ENCODE assay signal across 21 cellular contexts in genomic region chr1:169704797-169705196, GRCh38. TPM values are rescaled to one million over a fixed set of nuclear protein-coding genes. Genes with fewer than 3 reads are reported as not detected.
DNase-seq lines count a peak whose midpoint lies in the region; ATAC-seq, FAIRE-seq and TF ChIP-seq lines count a peak whose summit lies in the region.
"Had no signal": no experiment of that assay in that cellular context is flagged by ENCODE, and none has a peak within 500 bp of the region (broad histone marks: within the 10 kb centered on the region; RNA-seq: fewer than 3 reads in every experiment).

No MANE protein-coding gene starts in this region.

- H3K9me3 Mint-ChIP-seq in central memory CD8-positive, alpha-beta T cell = no peaks in the 10 kb centered on the region
- H3K9me3 Mint-ChIP-seq: neural crest cell had no signal

- H3K27ac Mint-ChIP-seq in central memory CD8-positive, alpha-beta T cell (ENCODE audit: low read depth) = peak overlapping the region; percentile 86

- peaks cover 77% of the 10 kb centered on the region for H3K36me3 Mint-ChIP-seq in central memory CD8-positive, alpha-beta T cell (ENCODE audit: insufficient read depth)

- intact Hi-C loops in HepG2 (cut with micrococcal nuclease; ENCODE audit: unreplicated experiment) = no loop called here
- intact Hi-C loops in right lobe of liver (cut with DNase I) = loop anchor here in 1 of 2 donors (10.0 kb wide), 1 partner anchor 90 kb away; no protein-coding TSS in a partner anchor

- no peak overlapping the region for H2AFZ ChIP-seq in HepG2 (ENCODE audit: low read length)
- H2AFZ ChIP-seq in Loucy (ENCODE audit: low read length) = no peak overlapping the region

- H3K4me1 ChIP-seq in HepG2 (ENCODE audit: insufficient read depth, low read length) = no peaks in the 10 kb centered on the region
- H3K4me1 ChIP-seq in right lobe of liver = no peaks in the 10 kb centered on the region
- H3K4me1 ChIP-seq in Loucy (ENCODE audit: insufficient read depth, low read length, poor library complexity, severe bottlenecking) = peaks cover 98% of the 10 kb centered on the region
- H3K4me1 ChIP-seq: tibial nerve had no signal

- no peaks in the 10 kb centered on the region for H3K9me2 ChIP-seq in Loucy (replicated peaks; ENCODE audit: low read depth, low read length)

- TF ChIP-seq RAD21 in HepG2 (CRISPR knock-in tag; IDR thresholded peaks at IDR 0.05) = no peak

- H3K4me3 ChIP-seq in HepG2 (replicated peaks in 1 of 3; ENCODE audit: insufficient read depth in 1 of 3, low read depth in 2 of 3, low read length in 3 of 3) = no peak overlapping the region
- no peak overlapping the region for H3K4me3 ChIP-seq in right lobe of liver
- peak overlapping the region; percentile 85 for H3K4me3 ChIP-seq in Loucy (ENCODE audit: low read length, poor library complexity, severe bottlenecking)
- H3K4me3 ChIP-seq: tibial nerve had no signal

- DNase-seq in HepG2 (ENCODE audit: low spot score) = no peak
- no peak for DNase-seq in right lobe of liver
- no peak for DNase-seq in central memory CD8-positive, alpha-beta T cell (ENCODE audit: low spot score in 2 of 2)
- no peak for DNase-seq in central memory CD4-positive, alpha-beta T cell
- DNase-seq: activated CD4-positive, CD25-positive, alpha-beta regulatory T cell treated with anti-CD3 and anti-CD28 coated beads, Interleukin-2, amount 50 U/mL, for 72 hours; activated CD8-positive, alpha-beta memory T cell treated with anti-CD3 and anti-CD28 coated beads, Interleukin-2, amount 50 U/mL, for 48 hours; brain microvascular endothelial cell; cortex of kidney; left colon; NCI-H1105; NCI-H2081; NCI-H446; stimulated activated naive CD4-positive, alpha-beta T cell had no signal

- H3K9ac ChIP-seq in HepG2 (ENCODE audit: insufficient read depth, low read depth, low read length) (no peak overlapping the region), Loucy (ENCODE audit: low read depth, low read length, poor library complexity, severe bottlenecking) (peak overlapping the region; percentile 92)

- 26% methylated on average over 2 of the region's 2 CpGs for WGBS in HepG2 (ENCODE audit: low lambda C conversion rate)
- WGBS in right lobe of liver (ENCODE audit: insufficient coverage, low coverage, low lambda C conversion rate, missing lambda C conversion rate) = 57% methylated on average over 2 of the region's 2 CpGs

- TF ChIP-seq CTCF in HepG2 (CRISPR knock-in tag; IDR thresholded peaks at IDR 0.05) (no peak), right lobe of liver (IDR thresholded peaks at IDR 0.05) (no peak), Loucy (conservative IDR thresholded peaks at IDR 0.05; ENCODE audit: low read length) (no peak)

- POLR2A ChIA-PET in HepG2 (lab: Yijun Ruan, JAX) = no interaction called here

- peak overlapping the region; percentile 85 for H3K4me3 Mint-ChIP-seq in central memory CD8-positive, alpha-beta T cell
- H3K4me3 Mint-ChIP-seq: neural crest cell had no signal

- peaks cover 84% of the 10 kb centered on the region for H3K4me1 Mint-ChIP-seq in central memory CD8-positive, alpha-beta T cell
- H3K4me1 Mint-ChIP-seq: neural crest cell had no signal

- H3K4me2 ChIP-seq in HepG2 (ENCODE audit: low read depth, low read length) = no peak overlapping the region
- peak overlapping the region; percentile 91 for H3K4me2 ChIP-seq in Loucy (ENCODE audit: low read depth, low read length, poor library complexity, severe bottlenecking)

- H3K9me3 ChIP-seq in HepG2 (ENCODE audit: low read length) (no peaks in the 10 kb centered on the region), right lobe of liver (no peaks in the 10 kb centered on the region), Loucy (ENCODE audit: insufficient read depth, low read depth, low read length) (no peaks in the 10 kb centered on the region)
- H3K9me3 ChIP-seq: tibial nerve had no signal

- H3K27me3 Mint-ChIP-seq in central memory CD8-positive, alpha-beta T cell = no peaks in the 10 kb centered on the region

- no TSS peak for BruUV-seq in HepG2 (replicated peaks; lab: Mats Ljungman, UMichigan)

- H3K36me3 ChIP-seq in HepG2 (replicated peaks in 1 of 2; ENCODE audit: control insufficient read depth in 1 of 2, insufficient read depth in 2 of 2, low read length in 2 of 2) (no peaks in the 10 kb centered on the region), right lobe of liver (no peaks in the 10 kb centered on the region), Loucy (ENCODE audit: insufficient read depth, low read length) (peaks cover 63% of the 10 kb centered on the region)
- H3K36me3 ChIP-seq: brain microvascular endothelial cell, tibial nerve had no signal

- in situ Hi-C loops in HepG2 (cut with HindIII; ENCODE audit: extremely low pct_ligation_motif_present, low pct_unique_long_range_greater_than_20kb) = loop anchor here (5.0 kb wide), 1 partner anchor 102 kb away; no protein-coding TSS in a partner anchor

- TF ChIP-seq EP300 in HepG2 (IDR thresholded peaks at IDR 0.05; ENCODE audit: low read depth in 2 of 2, low read length in 2 of 2) (no peak), HepG2 (CRISPR knock-in tag; IDR thresholded peaks at IDR 0.05; ENCODE audit: borderline replicate concordance) (no peak)

- H3K79me2 ChIP-seq in HepG2 (ENCODE audit: insufficient read depth, low read length) = no peaks in the 10 kb centered on the region
- H3K79me2 ChIP-seq in Loucy (ENCODE audit: insufficient read depth, low read length) = peaks cover 81% of the 10 kb centered on the region

- no peak for TF ChIP-seq POLR2A in HepG2 (IDR thresholded peaks at IDR 0.05; ENCODE audit: insufficient read depth in 1 of 2, low read depth in 2 of 2, low read length in 2 of 2)
- no peak for TF ChIP-seq POLR2A in right lobe of liver (IDR thresholded peaks at IDR 0.05)

- CTCF ChIA-PET in HepG2 (lab: Yijun Ruan, JAX; ENCODE audit: low intra/inter-chr PET ratio, low total read pairs) = no interaction called here

- H3K27ac ChIP-seq in HepG2 (ENCODE audit: extremely low read length, insufficient read depth, low read length) (no peak overlapping the region), right lobe of liver (no peak overlapping the region)
- H3K27ac ChIP-seq: brain microvascular endothelial cell, tibial nerve had no signal

- H3K27me3 ChIP-seq in HepG2 (ENCODE audit: control insufficient read depth in 1 of 2, insufficient read depth in 2 of 2, low read length in 2 of 2) (no peaks in the 10 kb centered on the region), right lobe of liver (no peaks in the 10 kb centered on the region), Loucy (ENCODE audit: insufficient read depth, low read length, poor library complexity, severe bottlenecking) (no peaks in the 10 kb centered on the region)
- H3K27me3 ChIP-seq: brain microvascular endothelial cell, tibial nerve had no signal

- no peaks in the 10 kb centered on the region for H4K20me1 ChIP-seq in HepG2 (ENCODE audit: insufficient read depth, low read length)
- H4K20me1 ChIP-seq in Loucy (ENCODE audit: insufficient read depth, low read length, poor library complexity, severe bottlenecking) = peaks cover 7% of the 10 kb centered on the region

- FAIRE-seq in HepG2 (lab: Jason Lieb, UNC) = no peak
- FAIRE-seq: endometrium, H54 had no signal

- no peak for ATAC-seq in HepG2
- no peak for ATAC-seq in right lobe of liver
- ATAC-seq in central memory CD8-positive, alpha-beta T cell (replicated peaks; ENCODE audit: extremely low read depth, poor library complexity, severe bottlenecking) = no peak
- no peak for ATAC-seq in HG03025 (IDR thresholded peaks at IDR 0.05; ENCODE audit: low FRiP score, unreplicated experiment)
- ATAC-seq in HG03135 (IDR thresholded peaks at IDR 0.05; ENCODE audit: unreplicated experiment) = no peak
- ATAC-seq: left colon had no signal

- H3F3A ChIP-seq in Loucy (ENCODE audit: low read depth) = peaks cover 23% of the 10 kb centered on the region

RNA-seq across cellular contexts. Expression of gene SELL, which starts 6.6 kb away (rescaled TPM):
- total RNA-seq in HepG2 (2016; rRNA removed; fragmentation: Illumina TruSeq; extraction: Trizol) (0.13 and 0.32 TPM in 2 replicates), right lobe of liver (1 to 10 TPM in 5 of 6 experiments, under 1 TPM in 1; 0.80 to 4.5 (median 2.2) TPM)
- not detected in 2 replicates for total RNA-seq in HepG2 (2016; cell fraction: cytosol; rRNA removed; fragmentation: Illumina TruSeq; extraction: Trizol; ENCODE audit: low read depth)
- total RNA-seq in HepG2 (2016; cell fraction: insoluble cytoplasmic fraction; rRNA removed; fragmentation: Illumina TruSeq; extraction: Trizol) = 0.13 and 0.27 TPM in 2 replicates
- total RNA-seq in HepG2 (2016; cell fraction: membrane; rRNA removed; fragmentation: Illumina TruSeq; extraction: Trizol) = 0.17 TPM in 1 of 2 replicates, not detected in the other
- 0.71 TPM in 1 of 2 replicates, not detected in the other for total RNA-seq in HepG2 (2016; cell fraction: nucleus; rRNA removed; fragmentation: Illumina TruSeq; extraction: Trizol)
- polyA plus RNA-seq in HepG2 (2011; rRNA removed) = 0.03 and 0.18 TPM in 2 replicates
- polyA plus RNA-seq in HepG2 (2011; cell fraction: cytosol; rRNA removed) = 0.04 and 0.11 TPM in 2 replicates
- polyA plus RNA-seq in HepG2 (2011; cell fraction: nucleus; rRNA removed) = not detected in 2 replicates
- not detected in 2 replicates for polyA plus RNA-seq in HepG2 (2012)
- not detected in 2 replicates for polyA plus RNA-seq in HepG2 (2016; cell fraction: cytosol; fragmentation: Illumina TruSeq; extraction: Trizol; ENCODE audit: low read depth)
- polyA plus RNA-seq in HepG2 (2016; cell fraction: insoluble cytoplasmic fraction; fragmentation: Illumina TruSeq; extraction: Trizol; ENCODE audit: low read depth) = 0.24 TPM in 1 of 2 replicates, not detected in the other
- polyA plus RNA-seq in HepG2 (2016; cell fraction: membrane; fragmentation: Illumina TruSeq; extraction: Trizol; ENCODE audit: low read depth) = 0.12 TPM in 1 of 2 replicates, not detected in the other
- polyA plus RNA-seq in HepG2 (2016; cell fraction: nucleus; fragmentation: Illumina TruSeq; extraction: Trizol; ENCODE audit: insufficient read depth, low read depth) = not detected in 2 replicates
- polyA minus RNA-seq in HepG2 (2011; rRNA and poly(A)+ RNA removed; ENCODE audit: low replicate concordance) = not detected in 2 replicates
- not detected in 2 replicates for polyA minus RNA-seq in HepG2 (2011; cell fraction: cytosol; rRNA and poly(A)+ RNA removed)
- polyA minus RNA-seq in HepG2 (2011; cell fraction: nucleus; rRNA and poly(A)+ RNA removed) = not detected in 2 replicates
- total RNA-seq: HT-29, neural crest cell had no signal

RNA-seq across cellular contexts. Expression of gene SELE, which starts 29.1 kb away (rescaled TPM):
- total RNA-seq in HepG2 (2016; rRNA removed; fragmentation: Illumina TruSeq; extraction: Trizol) (0.04 TPM in 1 of 2 replicates, not detected in the other), right lobe of liver (1 to 10 TPM in 3 of 6 experiments, under 1 TPM in 3; 0.18 to 3.1 (median 0.94) TPM)
- not detected in 2 replicates for total RNA-seq in HepG2 (2016; cell fraction: cytosol; rRNA removed; fragmentation: Illumina TruSeq; extraction: Trizol; ENCODE audit: low read depth)
- 0.04 TPM in 1 of 2 replicates, not detected in the other for total RNA-seq in HepG2 (2016; cell fraction: insoluble cytoplasmic fraction; rRNA removed; fragmentation: Illumina TruSeq; extraction: Trizol)
- total RNA-seq in HepG2 (2016; cell fraction: membrane; rRNA removed; fragmentation: Illumina TruSeq; extraction: Trizol) = not detected in 2 replicates
- total RNA-seq in HepG2 (2016; cell fraction: nucleus; rRNA removed; fragmentation: Illumina TruSeq; extraction: Trizol) = not detected in 2 replicates
- polyA plus RNA-seq in HepG2 (2011; rRNA removed) = 0.08 and 0.09 TPM in 2 replicates
- 0.04 and 0.05 TPM in 2 replicates for polyA plus RNA-seq in HepG2 (2011; cell fraction: cytosol; rRNA removed)
- polyA plus RNA-seq in HepG2 (2011; cell fraction: nucleus; rRNA removed) = 0.05 TPM in 1 of 2 replicates, not detected in the other
- polyA plus RNA-seq in HepG2 (2012) = 0.05 TPM in 1 of 2 replicates, not detected in the other
- polyA plus RNA-seq in HepG2 (2016; cell fraction: cytosol; fragmentation: Illumina TruSeq; extraction: Trizol; ENCODE audit: low read depth) = not detected in 2 replicates
- polyA plus RNA-seq in HepG2 (2016; cell fraction: insoluble cytoplasmic fraction; fragmentation: Illumina TruSeq; extraction: Trizol; ENCODE audit: low read depth) = 0.07 TPM in 1 of 2 replicates, not detected in the other
- not detected in 2 replicates for polyA plus RNA-seq in HepG2 (2016; cell fraction: membrane; fragmentation: Illumina TruSeq; extraction: Trizol; ENCODE audit: low read depth)
- polyA plus RNA-seq in HepG2 (2016; cell fraction: nucleus; fragmentation: Illumina TruSeq; extraction: Trizol; ENCODE audit: insufficient read depth, low read depth) = not detected in 2 replicates
- 0.12 TPM in 1 of 2 replicates, not detected in the other for polyA minus RNA-seq in HepG2 (2011; rRNA and poly(A)+ RNA removed; ENCODE audit: low replicate concordance)
- not detected in 2 replicates for polyA minus RNA-seq in HepG2 (2011; cell fraction: cytosol; rRNA and poly(A)+ RNA removed)
- polyA minus RNA-seq in HepG2 (2011; cell fraction: nucleus; rRNA and poly(A)+ RNA removed) = 0.12 TPM in 1 of 2 replicates, not detected in the other
- total RNA-seq: HT-29, neural crest cell had no signal
